3 cellular contexts compared by ENCODE assay signal in the genomic region with DNA sequence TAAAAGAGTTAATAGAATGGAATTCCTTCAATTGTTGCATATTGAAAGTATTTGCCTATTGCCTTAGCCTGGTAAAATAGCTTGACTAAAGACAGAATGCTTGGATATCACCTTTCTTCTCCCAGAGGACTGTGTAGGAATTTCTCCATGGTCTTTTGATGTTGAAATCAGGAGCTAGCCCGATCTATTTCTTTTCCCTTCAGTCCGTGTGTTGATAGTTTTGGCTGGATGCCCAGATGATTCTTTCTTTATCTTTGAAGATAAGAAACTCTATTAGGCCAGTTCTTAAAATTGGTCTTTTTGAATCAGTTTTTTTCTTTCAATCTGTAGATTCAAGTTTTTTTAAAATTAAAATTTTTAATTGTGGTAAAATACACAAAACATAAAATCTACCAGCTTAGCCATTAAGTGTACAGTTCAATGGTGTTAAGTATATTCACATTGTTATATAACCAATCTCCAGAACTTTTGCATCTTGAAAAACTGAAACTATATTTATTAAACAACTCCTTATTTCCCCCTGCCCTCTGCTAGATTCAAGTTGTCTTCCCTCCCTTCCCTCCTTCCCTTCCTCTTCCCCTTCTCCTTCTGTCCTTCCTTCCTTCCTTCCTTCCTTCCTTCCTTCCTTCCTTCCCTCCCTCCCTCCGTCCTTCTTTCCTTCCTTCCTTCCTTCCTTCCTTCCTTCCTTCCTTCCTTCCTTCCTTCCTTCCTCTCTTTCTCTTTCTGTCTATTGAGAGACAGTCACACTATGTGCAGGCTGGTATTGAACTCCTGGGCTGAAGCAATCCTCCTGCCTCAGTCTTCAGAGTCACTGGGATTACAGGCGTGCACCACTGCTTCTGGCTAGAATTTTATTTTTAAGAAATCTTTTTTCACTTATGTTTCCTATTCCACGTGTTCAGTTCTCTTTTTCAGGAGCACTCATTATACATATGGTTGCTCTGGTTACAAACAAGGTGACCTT.
TF ChIP-seq lines count a peak whose summit lies in the region.

No MANE protein-coding gene starts in this region.

TF ChIP-seq in SK-N-SH treated with all-trans-retinoic acid at 6 μM for 48 hours, 23 proteins besides CTCF, POLR2A, EP300 and RAD21:
- TF ChIP-seq ISL1 (CRISPR knock-in tag; IDR thresholded peaks at IDR 0.05), result 0 out of 2 replicates have a peak, but pooled peaks have one; percentile 9
- no peak for TF ChIP-seq ZNF70 (CRISPR knock-in tag; IDR thresholded peaks at IDR 0.05)

TF ChIP-seq in SK-N-SH, 30 proteins besides CTCF, POLR2A, EP300 and RAD21:
- TF ChIP-seq RXRA (IDR thresholded peaks at IDR 0.05; ENCODE audit: borderline replicate concordance, low read depth) (no peak), TAF1 (IDR thresholded peaks at IDR 0.05; ENCODE audit: borderline replicate concordance, low read depth, low read length) (no peak), CHD2 (IDR thresholded peaks at IDR 0.05; ENCODE audit: low read length, partially characterized antibody) (no peak), ELF1 (IDR thresholded peaks at IDR 0.05) (no peak), FOXM1 (IDR thresholded peaks at IDR 0.05; ENCODE audit: low read depth) (no peak), TEAD4 (IDR thresholded peaks at IDR 0.05; ENCODE audit: borderline replicate concordance, insufficient read depth) (no peak), NFIC (IDR thresholded peaks at IDR 0.05; ENCODE audit: borderline replicate concordance) (no peak), RFX5 (IDR thresholded peaks at IDR 0.05; ENCODE audit: low read length) (no peak), GATA2 (CRISPR knock-in tag; IDR thresholded peaks at IDR 0.05) (no peak), FOXJ3 (CRISPR knock-in tag; IDR thresholded peaks at IDR 0.05) (no peak), SMC3 (IDR thresholded peaks at IDR 0.05; ENCODE audit: low read depth, low read length) (no peak), MEF2A (IDR thresholded peaks at IDR 0.05; ENCODE audit: borderline replicate concordance, low read depth) (no peak), EZH2phosphoT487 (IDR thresholded peaks at IDR 0.05; ENCODE audit: borderline replicate concordance, low read depth) (no peak)
- TF ChIP-seq, protein P1, sequence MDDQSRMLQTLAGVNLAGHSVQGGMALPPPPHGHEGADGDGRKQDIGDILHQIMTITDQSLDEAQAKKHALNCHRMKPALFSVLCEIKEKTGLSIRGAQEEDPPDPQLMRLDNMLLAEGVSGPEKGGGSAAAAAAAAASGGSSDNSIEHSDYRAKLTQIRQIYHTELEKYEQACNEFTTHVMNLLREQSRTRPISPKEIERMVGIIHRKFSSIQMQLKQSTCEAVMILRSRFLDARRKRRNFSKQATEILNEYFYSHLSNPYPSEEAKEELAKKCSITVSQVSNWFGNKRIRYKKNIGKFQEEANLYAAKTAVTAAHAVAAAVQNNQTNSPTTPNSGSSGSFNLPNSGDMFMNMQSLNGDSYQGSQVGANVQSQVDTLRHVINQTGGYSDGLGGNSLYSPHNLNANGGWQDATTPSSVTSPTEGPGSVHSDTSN (IDR thresholded peaks at IDR 0.05), result no peak
- TF ChIP-seq, protein P2, sequence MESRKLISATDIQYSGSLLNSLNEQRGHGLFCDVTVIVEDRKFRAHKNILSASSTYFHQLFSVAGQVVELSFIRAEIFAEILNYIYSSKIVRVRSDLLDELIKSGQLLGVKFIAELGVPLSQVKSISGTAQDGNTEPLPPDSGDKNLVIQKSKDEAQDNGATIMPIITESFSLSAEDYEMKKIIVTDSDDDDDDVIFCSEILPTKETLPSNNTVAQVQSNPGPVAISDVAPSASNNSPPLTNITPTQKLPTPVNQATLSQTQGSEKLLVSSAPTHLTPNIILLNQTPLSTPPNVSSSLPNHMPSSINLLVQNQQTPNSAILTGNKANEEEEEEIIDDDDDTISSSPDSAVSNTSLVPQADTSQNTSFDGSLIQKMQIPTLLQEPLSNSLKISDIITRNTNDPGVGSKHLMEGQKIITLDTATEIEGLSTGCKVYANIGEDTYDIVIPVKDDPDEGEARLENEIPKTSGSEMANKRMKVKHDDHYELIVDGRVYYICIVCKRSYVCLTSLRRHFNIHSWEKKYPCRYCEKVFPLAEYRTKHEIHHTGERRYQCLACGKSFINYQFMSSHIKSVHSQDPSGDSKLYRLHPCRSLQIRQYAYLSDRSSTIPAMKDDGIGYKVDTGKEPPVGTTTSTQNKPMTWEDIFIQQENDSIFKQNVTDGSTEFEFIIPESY (IDR thresholded peaks at IDR 0.05; ENCODE audit: borderline replicate concordance, low read depth), result no peak
- TF ChIP-seq, protein P3, sequence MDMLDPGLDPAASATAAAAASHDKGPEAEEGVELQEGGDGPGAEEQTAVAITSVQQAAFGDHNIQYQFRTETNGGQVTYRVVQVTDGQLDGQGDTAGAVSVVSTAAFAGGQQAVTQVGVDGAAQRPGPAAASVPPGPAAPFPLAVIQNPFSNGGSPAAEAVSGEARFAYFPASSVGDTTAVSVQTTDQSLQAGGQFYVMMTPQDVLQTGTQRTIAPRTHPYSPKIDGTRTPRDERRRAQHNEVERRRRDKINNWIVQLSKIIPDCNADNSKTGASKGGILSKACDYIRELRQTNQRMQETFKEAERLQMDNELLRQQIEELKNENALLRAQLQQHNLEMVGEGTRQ (IDR thresholded peaks at IDR 0.05; ENCODE audit: borderline replicate concordance, low read depth, low read length), result no peak
TF ChIP-seq in SK-N-SH: peak in this region for 0.

TF ChIP-seq in K562, 482 proteins besides CTCF, POLR2A, EP300 and RAD21:
- TF ChIP-seq NFATC3 (IDR thresholded peaks at IDR 0.05) (no peak), PCBP2 (IDR thresholded peaks at IDR 0.05; ENCODE audit: low read depth, low read length, poor library complexity, severe bottlenecking) (peak; percentile 65)
